Comparison of ENCODE assay signal across 19 cellular contexts in the genomic region with DNA sequence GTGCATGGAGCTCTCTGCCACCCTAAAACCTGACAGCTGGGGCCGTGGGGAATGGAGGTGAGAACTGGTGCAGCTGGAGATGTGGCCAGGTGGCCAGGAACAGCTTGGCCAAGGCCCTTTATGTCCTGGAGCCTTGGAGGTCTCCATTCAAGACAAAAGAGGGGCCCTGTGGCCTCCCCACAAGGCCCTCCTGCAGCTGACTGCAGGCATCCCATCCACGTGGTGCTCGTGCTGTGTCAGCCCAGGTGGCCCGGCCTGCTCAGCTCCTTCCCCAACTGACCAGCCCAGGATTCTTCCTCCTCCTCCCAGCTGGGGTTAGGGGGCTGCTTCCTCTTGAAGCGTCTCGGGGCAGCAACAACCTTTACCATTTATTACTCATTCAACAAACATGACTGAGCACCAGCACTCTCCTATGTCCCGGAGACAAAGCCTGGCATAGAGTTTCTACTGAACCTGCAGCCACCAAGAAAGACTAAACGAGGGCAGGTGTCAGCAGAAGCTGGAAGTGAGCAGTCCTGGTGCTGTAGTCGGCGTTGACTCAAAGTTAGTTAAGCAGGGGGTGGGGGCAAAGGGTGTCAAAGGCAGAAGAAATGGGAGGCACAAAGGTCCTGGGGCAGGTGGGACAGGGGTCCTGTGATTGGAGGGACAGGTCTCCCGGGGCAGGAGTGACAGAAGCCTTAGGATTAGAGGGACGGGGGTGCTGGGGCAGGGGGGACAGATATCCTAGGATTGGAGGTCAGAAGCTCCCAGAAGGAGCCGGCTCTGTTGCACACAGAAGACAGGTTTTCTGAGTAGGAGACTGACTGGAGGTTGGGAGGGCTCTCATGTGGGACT. TPM values are rescaled to one million over a fixed set of nuclear protein-coding genes. Genes with fewer than 3 reads are reported as not detected.
DNase-seq lines count a peak whose midpoint lies in the region; ATAC-seq and TF ChIP-seq lines count a peak whose summit lies in the region.
"Had no signal": no experiment of that assay in that cellular context is flagged by ENCODE, and none has a peak within 500 bp of the region (broad histone marks: within the 10 kb centered on the region; RNA-seq: fewer than 3 reads in every experiment).

No MANE protein-coding gene starts in this region.

- H3K4me3 ChIP-seq in lower lobe of right lung (no peak overlapping the region), subcutaneous abdominal adipose tissue (ENCODE audit: low read depth in 1 of 5, low read length in 5 of 5) (no peak overlapping the region)
- no peak overlapping the region for H3K4me3 ChIP-seq in effector memory CD4-positive, alpha-beta T cell (ENCODE audit: insufficient read depth, low read depth, low read length, poor library complexity, severe bottlenecking)
- H3K4me3 ChIP-seq: breast epithelium, dorsolateral prefrontal cortex had no signal

- ATAC-seq in activated naive CD8-positive, alpha-beta T cell treated with anti-CD3 and anti-CD28 coated beads, Interleukin-2, amount 50 U/mL, for 24 hours, result no peak
- no peak for ATAC-seq in lower lobe of right lung

- H3K27me3 Mint-ChIP-seq in T-helper 2 cell treated with Interferon-gamma antibody and Interleukin-4, amounts not matched to agents 5 μg/mL and 100 μg/mL, for 36 hours (ENCODE audit: low read depth), result no peaks in the 10 kb centered on the region
- no peaks in the 10 kb centered on the region for H3K27me3 Mint-ChIP-seq in activated naive CD8-positive, alpha-beta T cell treated with anti-CD3 and anti-CD28 coated beads, Interleukin-2, amount 50 U/mL, for 24 hours
- no peaks in the 10 kb centered on the region for H3K27me3 Mint-ChIP-seq in activated CD4-positive, alpha-beta T cell treated with anti-CD3 and anti-CD28 coated beads, Interleukin-2, amount 10 ng/mL, durations not matched to agents 24 days and 14 days
- H3K27me3 Mint-ChIP-seq: IgD-negative memory B cell had no signal

- H3K36me3 ChIP-seq in lower lobe of right lung (peaks cover 37% of the 10 kb centered on the region), subcutaneous abdominal adipose tissue (ENCODE audit: control insufficient read depth in 5 of 5, insufficient read depth in 5 of 5, low read length in 5 of 5) (peaks cover 0 to 67% (median 35%) of the 10 kb centered on the region in 5 donors)
- peaks cover 85% of the 10 kb centered on the region for H3K36me3 ChIP-seq in effector memory CD4-positive, alpha-beta T cell (ENCODE audit: control insufficient read depth, insufficient read depth, low read length)
- H3K36me3 ChIP-seq: breast epithelium had no signal

- H3K27ac Mint-ChIP-seq in T-helper 2 cell treated with Interferon-gamma antibody and Interleukin-4, amounts not matched to agents 5 μg/mL and 100 μg/mL, for 36 hours, result peak overlapping the region; percentile 45
- peak overlapping the region; percentile 14 for H3K27ac Mint-ChIP-seq in activated naive CD8-positive, alpha-beta T cell treated with anti-CD3 and anti-CD28 coated beads, Interleukin-2, amount 50 U/mL, for 24 hours
- no peak overlapping the region for H3K27ac Mint-ChIP-seq in activated CD4-positive, alpha-beta T cell treated with anti-CD3 and anti-CD28 coated beads, Interleukin-2, amount 10 ng/mL, durations not matched to agents 24 days and 14 days

- no peak overlapping the region for H3K27ac ChIP-seq in lower lobe of right lung
- peak overlapping the region; percentile 78 for H3K27ac ChIP-seq in subcutaneous abdominal adipose tissue (ENCODE audit: low read depth, low read length)
- no peak overlapping the region for H3K27ac ChIP-seq in effector memory CD4-positive, alpha-beta T cell (ENCODE audit: insufficient read depth, low read length, poor library complexity, severe bottlenecking)
- H3K27ac ChIP-seq: 22Rv1 had no signal

- H3K36me3 Mint-ChIP-seq in T-helper 2 cell treated with Interferon-gamma antibody and Interleukin-4, amounts not matched to agents 5 μg/mL and 100 μg/mL, for 36 hours (ENCODE audit: low read depth), result peaks cover 24% of the 10 kb centered on the region
- peaks cover 9% of the 10 kb centered on the region for H3K36me3 Mint-ChIP-seq in activated naive CD8-positive, alpha-beta T cell treated with anti-CD3 and anti-CD28 coated beads, Interleukin-2, amount 50 U/mL, for 24 hours (ENCODE audit: low read depth)
- peaks cover 39% of the 10 kb centered on the region for H3K36me3 Mint-ChIP-seq in activated CD4-positive, alpha-beta T cell treated with anti-CD3 and anti-CD28 coated beads, Interleukin-2, amount 10 ng/mL, durations not matched to agents 24 days and 14 days (ENCODE audit: low read depth)

- no peak for TF ChIP-seq CTCF in lower lobe of right lung (IDR thresholded peaks at IDR 0.05)

- intact Hi-C loops in lower lobe of right lung (cut with DNase I), result no loop called here
- intact Hi-C loops in activated CD4-positive, alpha-beta T cell treated with anti-CD3 and anti-CD28 coated beads, Interleukin-2, amount 10 ng/mL, durations not matched to agents 24 days and 14 days (cut with micrococcal nuclease), result no loop called here

- H3K4me3 Mint-ChIP-seq in T-helper 2 cell treated with Interferon-gamma antibody and Interleukin-4, amounts not matched to agents 5 μg/mL and 100 μg/mL, for 36 hours, result no peak overlapping the region
- no peak overlapping the region for H3K4me3 Mint-ChIP-seq in activated naive CD8-positive, alpha-beta T cell treated with anti-CD3 and anti-CD28 coated beads, Interleukin-2, amount 50 U/mL, for 24 hours
- no peak overlapping the region for H3K4me3 Mint-ChIP-seq in activated CD4-positive, alpha-beta T cell treated with anti-CD3 and anti-CD28 coated beads, Interleukin-2, amount 10 ng/mL, durations not matched to agents 24 days and 14 days
- H3K4me3 Mint-ChIP-seq: IgD-negative memory B cell, neural crest cell had no signal

- H3K9ac ChIP-seq in subcutaneous abdominal adipose tissue (ENCODE audit: low read length in 5 of 5), result no peak overlapping the region

- H3K4me1 ChIP-seq in lower lobe of right lung, result peaks cover 5% of the 10 kb centered on the region
- H3K4me1 ChIP-seq in subcutaneous abdominal adipose tissue (ENCODE audit: control insufficient read depth in 5 of 5, insufficient read depth in 5 of 5, low read length in 5 of 5), result peaks cover 5 to 64% (median 35%) of the 10 kb centered on the region in 5 donors
- no peaks in the 10 kb centered on the region for H3K4me1 ChIP-seq in effector memory CD4-positive, alpha-beta T cell (ENCODE audit: control insufficient read depth, insufficient read depth, low read length, poor library complexity, severe bottlenecking)
- H3K4me1 ChIP-seq: breast epithelium had no signal

- H3K4me1 Mint-ChIP-seq in T-helper 2 cell treated with Interferon-gamma antibody and Interleukin-4, amounts not matched to agents 5 μg/mL and 100 μg/mL, for 36 hours (ENCODE audit: low read depth), result no peaks in the 10 kb centered on the region
- H3K4me1 Mint-ChIP-seq in activated naive CD8-positive, alpha-beta T cell treated with anti-CD3 and anti-CD28 coated beads, Interleukin-2, amount 50 U/mL, for 24 hours, result peaks cover 2% of the 10 kb centered on the region
- no peaks in the 10 kb centered on the region for H3K4me1 Mint-ChIP-seq in activated CD4-positive, alpha-beta T cell treated with anti-CD3 and anti-CD28 coated beads, Interleukin-2, amount 10 ng/mL, durations not matched to agents 24 days and 14 days
- H3K4me1 Mint-ChIP-seq: IgD-negative memory B cell, neural crest cell had no signal

- H3K9me3 Mint-ChIP-seq in T-helper 2 cell treated with Interferon-gamma antibody and Interleukin-4, amounts not matched to agents 5 μg/mL and 100 μg/mL, for 36 hours, result no peaks in the 10 kb centered on the region
- H3K9me3 Mint-ChIP-seq in activated naive CD8-positive, alpha-beta T cell treated with anti-CD3 and anti-CD28 coated beads, Interleukin-2, amount 50 U/mL, for 24 hours, result no peaks in the 10 kb centered on the region
- no peaks in the 10 kb centered on the region for H3K9me3 Mint-ChIP-seq in activated CD4-positive, alpha-beta T cell treated with anti-CD3 and anti-CD28 coated beads, Interleukin-2, amount 10 ng/mL, durations not matched to agents 24 days and 14 days
- H3K9me3 Mint-ChIP-seq: IgD-negative memory B cell, neural crest cell had no signal

- H3K9me3 ChIP-seq in lower lobe of right lung (no peaks in the 10 kb centered on the region), subcutaneous abdominal adipose tissue (ENCODE audit: control insufficient read depth in 5 of 5, low read length in 5 of 5) (no peaks in the 10 kb centered on the region)
- H3K9me3 ChIP-seq in effector memory CD4-positive, alpha-beta T cell (ENCODE audit: control insufficient read depth, low read length), result no peaks in the 10 kb centered on the region
- H3K9me3 ChIP-seq: breast epithelium had no signal

- H3K27me3 ChIP-seq in lower lobe of right lung (ENCODE audit: low read depth) (no peaks in the 10 kb centered on the region), subcutaneous abdominal adipose tissue (ENCODE audit: control insufficient read depth in 5 of 5, insufficient read depth in 4 of 5, low read length in 5 of 5) (no peaks in the 10 kb centered on the region)
- no peaks in the 10 kb centered on the region for H3K27me3 ChIP-seq in effector memory CD4-positive, alpha-beta T cell (replicated peaks; ENCODE audit: control insufficient read depth, insufficient read depth, low read length, poor library complexity, severe bottlenecking)
- H3K27me3 ChIP-seq: breast epithelium, dorsolateral prefrontal cortex had no signal

- DNase-seq in T-helper 2 cell treated with Interferon-gamma antibody and Interleukin-4, amounts not matched to agents 5 μg/mL and 100 μg/mL, for 36 hours (ENCODE audit: low spot score), result no peak
- DNase-seq in T-helper 2 cell, result no peak
- DNase-seq in activated naive CD8-positive, alpha-beta T cell treated with anti-CD3 and anti-CD28 coated beads, Interleukin-2, amount 50 U/mL, for 24 hours, result no peak
- DNase-seq in lower lobe of right lung, result peak; percentile 37
- no peak for DNase-seq in activated CD4-positive, alpha-beta T cell treated with anti-CD3 and anti-CD28 coated beads, Interleukin-2, amount 10 ng/mL, durations not matched to agents 24 days and 14 days
- no peak for DNase-seq in HUDEP-2 (lab: John Stamatoyannopoulos, UW; ENCODE audit: unreplicated experiment in 76 of 76)
- DNase-seq in effector memory CD4-positive, alpha-beta T cell, result no peak
- DNase-seq: activated CD4-positive, CD25-positive, alpha-beta regulatory T cell; MM.1S; NCI-H187; SHP77; stimulated activated CD4-positive, alpha-beta T cell treated with anti-CD3 and anti-CD28 coated beads, Interleukin-2, amount 100 ng/mL, for 24 hours had no signal

RNA-seq across cellular contexts. Expression of a gene that starts 23.3 kb away (rescaled TPM):
- total RNA-seq in lower lobe of right lung, result 14.0 TPM
- total RNA-seq in activated CD4-positive, alpha-beta T cell treated with anti-CD3 and anti-CD28 coated beads, Interleukin-2, amount 10 ng/mL, durations not matched to agents 24 days and 14 days, result 0.57 and 0.61 TPM in 2 replicates
- total RNA-seq: NCI-H460 had no signal
